In genomic region chr4:20254517-20255250, GRCh38 we compare ENCODE assay signal across 1 cellular context.
TF ChIP-seq lines count a peak whose summit lies in the region.

No MANE protein-coding gene starts in this region.

TF ChIP-seq in WTC11, 78 proteins besides CTCF, POLR2A, EP300 and RAD21 (continued from another document and continues in another):
- TF ChIP-seq ZNF281 (CRISPR knock-in tag; IDR thresholded peaks at IDR 0.05) = no peak; the same call in 1 of the 2 replicates
- TF ChIP-seq USF1 (CRISPR knock-in tag; IDR thresholded peaks at IDR 0.05) = peak; percentile 77
- no peak for TF ChIP-seq IRF2 (CRISPR knock-in tag; IDR thresholded peaks at IDR 0.05; ENCODE audit: borderline replicate concordance, low read depth)
- TF ChIP-seq CREM (CRISPR knock-in tag; IDR thresholded peaks at IDR 0.05) = no peak; the same call in 1 of the 2 replicates
- TF ChIP-seq, protein P1, sequence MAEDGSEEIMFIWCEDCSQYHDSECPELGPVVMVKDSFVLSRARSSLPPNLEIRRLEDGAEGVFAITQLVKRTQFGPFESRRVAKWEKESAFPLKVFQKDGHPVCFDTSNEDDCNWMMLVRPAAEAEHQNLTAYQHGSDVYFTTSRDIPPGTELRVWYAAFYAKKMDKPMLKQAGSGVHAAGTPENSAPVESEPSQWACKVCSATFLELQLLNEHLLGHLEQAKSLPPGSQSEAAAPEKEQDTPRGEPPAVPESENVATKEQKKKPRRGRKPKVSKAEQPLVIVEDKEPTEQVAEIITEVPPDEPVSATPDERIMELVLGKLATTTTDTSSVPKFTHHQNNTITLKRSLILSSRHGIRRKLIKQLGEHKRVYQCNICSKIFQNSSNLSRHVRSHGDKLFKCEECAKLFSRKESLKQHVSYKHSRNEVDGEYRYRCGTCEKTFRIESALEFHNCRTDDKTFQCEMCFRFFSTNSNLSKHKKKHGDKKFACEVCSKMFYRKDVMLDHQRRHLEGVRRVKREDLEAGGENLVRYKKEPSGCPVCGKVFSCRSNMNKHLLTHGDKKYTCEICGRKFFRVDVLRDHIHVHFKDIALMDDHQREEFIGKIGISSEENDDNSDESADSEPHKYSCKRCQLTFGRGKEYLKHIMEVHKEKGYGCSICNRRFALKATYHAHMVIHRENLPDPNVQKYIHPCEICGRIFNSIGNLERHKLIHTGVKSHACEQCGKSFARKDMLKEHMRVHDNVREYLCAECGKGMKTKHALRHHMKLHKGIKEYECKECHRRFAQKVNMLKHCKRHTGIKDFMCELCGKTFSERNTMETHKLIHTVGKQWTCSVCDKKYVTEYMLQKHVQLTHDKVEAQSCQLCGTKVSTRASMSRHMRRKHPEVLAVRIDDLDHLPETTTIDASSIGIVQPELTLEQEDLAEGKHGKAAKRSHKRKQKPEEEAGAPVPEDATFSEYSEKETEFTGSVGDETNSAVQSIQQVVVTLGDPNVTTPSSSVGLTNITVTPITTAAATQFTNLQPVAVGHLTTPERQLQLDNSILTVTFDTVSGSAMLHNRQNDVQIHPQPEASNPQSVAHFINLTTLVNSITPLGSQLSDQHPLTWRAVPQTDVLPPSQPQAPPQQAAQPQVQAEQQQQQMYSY (CRISPR knock-in tag; IDR thresholded peaks at IDR 0.05) = no peak
- TF ChIP-seq GTF2I (CRISPR knock-in tag; conservative IDR thresholded peaks at IDR 0.05) = no peak
- peak; percentile 85 for TF ChIP-seq ESRRA (CRISPR knock-in tag; IDR thresholded peaks at IDR 0.05; ENCODE audit: borderline replicate concordance)
- TF ChIP-seq ZNF416 (CRISPR knock-in tag; IDR thresholded peaks at IDR 0.05) = no peak
- TF ChIP-seq TCF7 (CRISPR knock-in tag; IDR thresholded peaks at IDR 0.05; ENCODE audit: low read depth) = no peak
- no peak for TF ChIP-seq GABPB1 (CRISPR knock-in tag; IDR thresholded peaks at IDR 0.05)
- no peak for TF ChIP-seq ZMAT4 (CRISPR knock-in tag; IDR thresholded peaks at IDR 0.05)
- TF ChIP-seq ELF4 (CRISPR knock-in tag; IDR thresholded peaks at IDR 0.05; ENCODE audit: low read depth) = 0 out of 2 replicates have a peak, but pooled peaks have one; percentile 74
- no peak for TF ChIP-seq KAT7 (CRISPR knock-in tag; IDR thresholded peaks at IDR 0.05; ENCODE audit: borderline replicate concordance)
- TF ChIP-seq ZNF396 (CRISPR knock-in tag; IDR thresholded peaks at IDR 0.05; ENCODE audit: borderline replicate concordance) = no peak
- TF ChIP-seq, protein P2, sequence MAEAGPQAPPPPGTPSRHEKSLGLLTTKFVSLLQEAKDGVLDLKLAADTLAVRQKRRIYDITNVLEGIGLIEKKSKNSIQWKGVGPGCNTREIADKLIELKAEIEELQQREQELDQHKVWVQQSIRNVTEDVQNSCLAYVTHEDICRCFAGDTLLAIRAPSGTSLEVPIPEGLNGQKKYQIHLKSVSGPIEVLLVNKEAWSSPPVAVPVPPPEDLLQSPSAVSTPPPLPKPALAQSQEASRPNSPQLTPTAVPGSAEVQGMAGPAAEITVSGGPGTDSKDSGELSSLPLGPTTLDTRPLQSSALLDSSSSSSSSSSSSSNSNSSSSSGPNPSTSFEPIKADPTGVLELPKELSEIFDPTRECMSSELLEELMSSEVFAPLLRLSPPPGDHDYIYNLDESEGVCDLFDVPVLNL (CRISPR knock-in tag; IDR thresholded peaks at IDR 0.05; ENCODE audit: borderline replicate concordance, low read depth) = no peak; the same call in 1 of the 2 replicates
- TF ChIP-seq OVOL2 (CRISPR knock-in tag; IDR thresholded peaks at IDR 0.05; ENCODE audit: borderline replicate concordance) = no peak
- no peak for TF ChIP-seq NR3C1 (CRISPR knock-in tag; conservative IDR thresholded peaks at IDR 0.05; ENCODE audit: low read depth)
- no peak for TF ChIP-seq EMX1 (CRISPR knock-in tag; IDR thresholded peaks at IDR 0.05)
- TF ChIP-seq FOXP1 (CRISPR knock-in tag; IDR thresholded peaks at IDR 0.05; ENCODE audit: borderline replicate concordance) = peak; percentile 96
- peak; percentile 96 for TF ChIP-seq MAX (CRISPR knock-in tag; IDR thresholded peaks at IDR 0.05)
- TF ChIP-seq ZNF219 (CRISPR knock-in tag; IDR thresholded peaks at IDR 0.05; ENCODE audit: borderline replicate concordance) = peak; percentile 56; the same call in 1 of the 2 replicates
- no peak for TF ChIP-seq ZNF671 (CRISPR knock-in tag; IDR thresholded peaks at IDR 0.05)
- TF ChIP-seq ZBTB21 (CRISPR knock-in tag; IDR thresholded peaks at IDR 0.05; ENCODE audit: borderline replicate concordance) = no peak; the same call in 1 of the 2 replicates
- no peak for TF ChIP-seq FOXJ3 (CRISPR knock-in tag; IDR thresholded peaks at IDR 0.05; ENCODE audit: borderline replicate concordance)
- TF ChIP-seq, protein P3, sequence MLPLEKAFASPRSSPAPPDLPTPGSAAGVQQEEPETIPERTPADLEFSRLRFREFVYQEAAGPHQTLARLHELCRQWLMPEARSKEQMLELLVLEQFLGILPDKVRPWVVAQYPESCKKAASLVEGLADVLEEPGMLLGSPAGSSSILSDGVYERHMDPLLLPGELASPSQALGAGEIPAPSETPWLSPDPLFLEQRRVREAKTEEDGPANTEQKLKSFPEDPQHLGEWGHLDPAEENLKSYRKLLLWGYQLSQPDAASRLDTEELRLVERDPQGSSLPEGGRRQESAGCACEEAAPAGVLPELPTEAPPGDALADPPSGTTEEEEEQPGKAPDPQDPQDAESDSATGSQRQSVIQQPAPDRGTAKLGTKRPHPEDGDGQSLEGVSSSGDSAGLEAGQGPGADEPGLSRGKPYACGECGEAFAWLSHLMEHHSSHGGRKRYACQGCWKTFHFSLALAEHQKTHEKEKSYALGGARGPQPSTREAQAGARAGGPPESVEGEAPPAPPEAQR (CRISPR knock-in tag; IDR thresholded peaks at IDR 0.05) = no peak
- TF ChIP-seq ERG (CRISPR knock-in tag; IDR thresholded peaks at IDR 0.05) = no peak
- peak; percentile 80; the same call in 1 of the 2 replicates for TF ChIP-seq FOXK1 (CRISPR knock-in tag; IDR thresholded peaks at IDR 0.05)
- TF ChIP-seq CDX4 (CRISPR knock-in tag; IDR thresholded peaks at IDR 0.05; ENCODE audit: borderline replicate concordance) = no peak
- no peak for TF ChIP-seq RORB (CRISPR knock-in tag; IDR thresholded peaks at IDR 0.05)
- TF ChIP-seq HMGA2 (CRISPR knock-in tag; IDR thresholded peaks at IDR 0.05) = no peak
- no peak for TF ChIP-seq JAZF1 (CRISPR knock-in tag; IDR thresholded peaks at IDR 0.05)
- TF ChIP-seq, protein P4, sequence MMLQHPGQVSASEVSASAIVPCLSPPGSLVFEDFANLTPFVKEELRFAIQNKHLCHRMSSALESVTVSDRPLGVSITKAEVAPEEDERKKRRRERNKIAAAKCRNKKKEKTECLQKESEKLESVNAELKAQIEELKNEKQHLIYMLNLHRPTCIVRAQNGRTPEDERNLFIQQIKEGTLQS (CRISPR knock-in tag; conservative IDR thresholded peaks at IDR 0.05) = 0 out of 2 replicates have a peak, but pooled peaks have one; percentile 38
- TF ChIP-seq ZNF425 (CRISPR knock-in tag; conservative IDR thresholded peaks at IDR 0.05) = no peak
- no peak for TF ChIP-seq E2F5 (CRISPR knock-in tag; IDR thresholded peaks at IDR 0.05)
- no peak for TF ChIP-seq MLX (CRISPR knock-in tag; IDR thresholded peaks at IDR 0.05)
- TF ChIP-seq ATF1 (CRISPR knock-in tag; IDR thresholded peaks at IDR 0.05) = peak; percentile 87; the same call in 1 of the 2 replicates
- no peak for TF ChIP-seq SOX15 (CRISPR knock-in tag; IDR thresholded peaks at IDR 0.05)
- TF ChIP-seq PRRX2 (CRISPR knock-in tag; IDR thresholded peaks at IDR 0.05) = no peak
- TF ChIP-seq MXD4 (CRISPR knock-in tag; IDR thresholded peaks at IDR 0.05; ENCODE audit: borderline replicate concordance) = no peak
- TF ChIP-seq, protein P5, sequence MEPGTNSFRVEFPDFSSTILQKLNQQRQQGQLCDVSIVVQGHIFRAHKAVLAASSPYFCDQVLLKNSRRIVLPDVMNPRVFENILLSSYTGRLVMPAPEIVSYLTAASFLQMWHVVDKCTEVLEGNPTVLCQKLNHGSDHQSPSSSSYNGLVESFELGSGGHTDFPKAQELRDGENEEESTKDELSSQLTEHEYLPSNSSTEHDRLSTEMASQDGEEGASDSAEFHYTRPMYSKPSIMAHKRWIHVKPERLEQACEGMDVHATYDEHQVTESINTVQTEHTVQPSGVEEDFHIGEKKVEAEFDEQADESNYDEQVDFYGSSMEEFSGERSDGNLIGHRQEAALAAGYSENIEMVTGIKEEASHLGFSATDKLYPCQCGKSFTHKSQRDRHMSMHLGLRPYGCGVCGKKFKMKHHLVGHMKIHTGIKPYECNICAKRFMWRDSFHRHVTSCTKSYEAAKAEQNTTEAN (CRISPR knock-in tag; IDR thresholded peaks at IDR 0.05) = peak; percentile 93
